8 cellular contexts compared by ENCODE assay signal in genomic region chr2:173997269-173997668, GRCh38. TPM values are rescaled to one million over a fixed set of nuclear protein-coding genes. Genes with fewer than 3 reads are reported as not detected.
DNase-seq lines count a peak whose midpoint lies in the region; ATAC-seq and TF ChIP-seq lines count a peak whose summit lies in the region.

No MANE protein-coding gene starts in this region.

- H3K27ac Mint-ChIP-seq in T-helper 17 cell, result no peak overlapping the region

- H3K4me2 ChIP-seq in mammary epithelial cell (ENCODE audit: insufficient read depth, low read depth, low read length), result no peak overlapping the region

- WGBS in lower leg skin, 2 donors, result 16 to 19% methylated on average over 7 of the region's 7 CpGs
- WGBS in mammary epithelial cell (ENCODE audit: low coverage, missing lambda C conversion rate), result 64% methylated on average over 7 of the region's 7 CpGs

- H3K4me3 ChIP-seq in lower leg skin (ENCODE audit: low read depth, poor library complexity, severe bottlenecking), result no peak overlapping the region
- H3K4me3 ChIP-seq in mammary epithelial cell (replicated peaks in 1 of 3; ENCODE audit: insufficient read depth in 1 of 3, low read depth in 2 of 3, low read length in 3 of 3), result no peak overlapping the region

- BruUV-seq in mammary epithelial cell (replicated peaks; lab: Mats Ljungman, UMichigan), result no TSS peak

- H3K27me3 ChIP-seq in mammary epithelial cell (ENCODE audit: insufficient read depth, low read length), result no peaks in the 10 kb centered on the region

- H3K36me3 Mint-ChIP-seq in T-helper 17 cell (ENCODE audit: low read depth), result peaks cover 5% of the 10 kb centered on the region

- H3K79me2 ChIP-seq in mammary epithelial cell (ENCODE audit: insufficient read depth, low read length), result no peaks in the 10 kb centered on the region

- TF ChIP-seq CTCF in lower leg skin (IDR thresholded peaks at IDR 0.05), result no peak
- TF ChIP-seq CTCF in mammary epithelial cell (conservative IDR thresholded peaks at IDR 0.05 in 1 of 2, IDR thresholded peaks at IDR 0.05 in 1 of 2; ENCODE audit: extremely low read depth in 1 of 2, insufficient read depth in 1 of 2, low read depth in 1 of 2, low read length in 2 of 2), result no peak

- H3K4me3 Mint-ChIP-seq in T-helper 17 cell, result no peak overlapping the region

- TF ChIP-seq POLR2A in lower leg skin (IDR thresholded peaks at IDR 0.05), result no peak

- no peak for DNase-seq in T-helper 17 cell
- DNase-seq in lower leg skin (ENCODE audit: low spot score in 2 of 2), result peak; percentile 94 to 96
- DNase-seq in NCI-H82 (lab: John Stamatoyannopoulos, UW), result no peak
- DNase-seq in cerebellar nuclear complex (lab: John Stamatoyannopoulos, UW), result no peak
- DNase-seq in mammary epithelial cell, result no peak
- DNase-seq in G401 (ENCODE audit: low spot score), result no peak

- peaks cover 5% of the 10 kb centered on the region for H3K4me1 Mint-ChIP-seq in T-helper 17 cell

- dilution Hi-C loops in mammary epithelial cell (cut with HindIII; ENCODE audit: low sequenced_read_pairs), result no loop called here

- intact Hi-C loops in lower leg skin (cut with DNase I; ENCODE audit: low total_unique reads) (no loop called here), mammary epithelial cell (cut with micrococcal nuclease) (no loop called here)

- no peak overlapping the region for H3K9ac ChIP-seq in mammary epithelial cell (ENCODE audit: insufficient read depth, low read length)

- H3K9me3 ChIP-seq in T-helper 17 cell (ENCODE audit: control insufficient read depth, low read length, poor library complexity, severe bottlenecking) (no peaks in the 10 kb centered on the region), mammary epithelial cell (replicated peaks; ENCODE audit: insufficient read depth, low read length) (no peaks in the 10 kb centered on the region)

- peaks cover 31% of the 10 kb centered on the region for H3K27me3 Mint-ChIP-seq in T-helper 17 cell

- H4K20me1 ChIP-seq in mammary epithelial cell (ENCODE audit: insufficient read depth, low read length), result no peaks in the 10 kb centered on the region

- in situ Hi-C loops in mammary epithelial cell (cut with MboI; ENCODE audit: low sequenced_read_pairs in 2 of 2), result no loop called here
- in situ Hi-C loops in G401 (cut with HindIII; ENCODE audit: low sequenced_read_pairs), result no loop called here

- H2AFZ ChIP-seq in mammary epithelial cell (ENCODE audit: low read depth, low read length), result no peak overlapping the region

- no peak overlapping the region for H3K27ac ChIP-seq in mammary epithelial cell (ENCODE audit: insufficient read depth, low read depth, low read length)

- peak; percentile 70 for ATAC-seq in GM18873 (IDR thresholded peaks at IDR 0.05; ENCODE audit: low FRiP score, unreplicated experiment)
- ATAC-seq in HG02943 (IDR thresholded peaks at IDR 0.05; ENCODE audit: low read depth, unreplicated experiment), result peak; percentile 58
- ATAC-seq in T-helper 17 cell, result peak; percentile 81

- no peaks in the 10 kb centered on the region for H3K36me3 ChIP-seq in mammary epithelial cell (ENCODE audit: insufficient read depth, low read length)

- peaks cover 3% of the 10 kb centered on the region for H3K4me1 ChIP-seq in mammary epithelial cell (ENCODE audit: insufficient read depth, low read length)

- CTCF ChIA-PET in mammary epithelial cell (lab: Charles Lee; ENCODE audit: low non-redundant PET), result no interaction called here

RNA-seq across cellular contexts. Expression of gene SP3, which starts 32.1 kb away (rescaled TPM):
- total RNA-seq in T-helper 17 cell, result 100 to 1,000 TPM; 123 to 155 TPM
- total RNA-seq in lower leg skin, result 100 to 1,000 TPM in 3 of 4 donors, 10 to 100 TPM in 1; 99.1 to 209 (median 124) TPM
- 10 to 100 TPM; 64.1 to 79.5 TPM for total RNA-seq in mammary epithelial cell
- 28.5 TPM for polyA plus RNA-seq in mammary epithelial cell
- polyA minus RNA-seq in mammary epithelial cell, result 87.4 TPM
- 88.2 and 108 TPM in 2 replicates for total RNA-seq in G401 (2014; rRNA removed; shearing (Covaris generic))

Comparison
In these comparisons a context has a peak if more than half of its experiments do, and no peak if none do; other contexts are left out.
1. DNase-seq: peak in lower leg skin (2 of 2); none in T-helper 17 cell (0 of 3), NCI-H82 (single experiment), cerebellar nuclear complex (0 of 2), mammary epithelial cell (single experiment) and G401 (single experiment).
2. Peak in every context shown above with its lines, with median percentiles within 50 percentile points of each other: ATAC-seq.